In genomic region chr21:37429356-37429755, GRCh38 we compare ENCODE assay signal across 17 cellular contexts.
DNase-seq lines count a peak whose midpoint lies in the region; ATAC-seq and TF ChIP-seq lines count a peak whose summit lies in the region.
"Had no signal": no experiment of that assay in that cellular context is flagged by ENCODE, and none has a peak within 500 bp of the region (broad histone marks: within the 10 kb centered on the region; RNA-seq: fewer than 3 reads in every experiment).

No MANE protein-coding gene starts in this region.

- no peak for TF ChIP-seq POLR2A in NB4 (IDR thresholded peaks at IDR 0.05; ENCODE audit: extremely low read depth, insufficient read length)

- H3K79me2 ChIP-seq in hepatocyte, result peaks cover 94% of the 10 kb centered on the region

- intact Hi-C loops in natural killer cell (cut with micrococcal nuclease), result loop anchor here (2.0 kb wide), 1 partner anchor 17 kb away; no protein-coding TSS in a partner anchor
- intact Hi-C loops in tibial artery (cut with DNase I; ENCODE audit: low total_unique reads), result no loop called here

- no peaks in the 10 kb centered on the region for H3K9me2 ChIP-seq in hepatocyte (replicated peaks; ENCODE audit: insufficient read depth)

- H3K36me3 ChIP-seq in hepatocyte (replicated peaks; ENCODE audit: insufficient read depth, low read depth) (no peaks in the 10 kb centered on the region), tibial artery (peaks cover 0 to 6% (median 0%) of the 10 kb centered on the region in 3 donors)
- H3K36me3 ChIP-seq: sigmoid colon, vagina had no signal

- H3K27ac ChIP-seq in hepatocyte, result no peak overlapping the region
- no peak overlapping the region for H3K27ac ChIP-seq in tibial artery
- H3K27ac ChIP-seq: sigmoid colon, vagina had no signal

- H3K9me3 ChIP-seq in hepatocyte (ENCODE audit: low read depth) (no peaks in the 10 kb centered on the region), tibial artery (no peaks in the 10 kb centered on the region)
- H3K9me3 ChIP-seq: sigmoid colon, vagina had no signal

- peaks cover 56 to 58% of the 10 kb centered on the region in 2 donors for H3K4me1 Mint-ChIP-seq in natural killer cell
- peaks cover 51 to 53% of the 10 kb centered on the region in 2 donors for H3K4me1 Mint-ChIP-seq in natural killer cell treated with Interleukin-12 subunit alpha and Interleukin-12 subunit beta and Interleukin-15 and Interleukin-18, amount 100 ng/mL, for 72 hours (ENCODE audit: low read depth in 2 of 2)
- peaks cover 59 to 91% of the 10 kb centered on the region in 2 donors for H3K4me1 Mint-ChIP-seq in immature natural killer cell

- in situ Hi-C loops in ACHN (cut with HindIII; ENCODE audit: low pct_ligation_motif_present, low pct_unique_long_range_greater_than_20kb, low sequenced_read_pairs), result no loop called here

- no peak overlapping the region for H2AFZ ChIP-seq in hepatocyte

- H3K4me1 ChIP-seq in hepatocyte (ENCODE audit: insufficient read depth) (no peaks in the 10 kb centered on the region), tibial artery (peaks cover 0 to 46% (median 12%) of the 10 kb centered on the region in 4 donors)

- no peak for DNase-seq in natural killer cell
- no peak for DNase-seq in natural killer cell treated with Interleukin-12 subunit alpha and Interleukin-12 subunit beta and Interleukin-15 and Interleukin-18, amount 100 ng/mL, for 72 hours (ENCODE audit: low spot score)
- peak; percentile 42 for DNase-seq in NB4 (ENCODE audit: low read depth)
- no peak for DNase-seq in immature natural killer cell
- DNase-seq in hepatocyte (ENCODE audit: low spot score), result no peak
- no peak for DNase-seq in ACHN
- no peak for DNase-seq in tibial artery
- DNase-seq: activated naive CD4-positive, alpha-beta T cell; H7; left colon; NCI-H1694 treated with DMSO at 0.1 percent for 48 hours; SHP77; sigmoid colon; stimulated activated CD4-positive, alpha-beta T cell treated with anti-CD3 and anti-CD28 coated beads, Interleukin-1b, Interleukin-23, amount 100 ng/mL, for 48 hours had no signal

- peaks cover 56% of the 10 kb centered on the region for H4K20me1 ChIP-seq in hepatocyte (ENCODE audit: insufficient read depth, poor library complexity, severe bottlenecking)

- H3K9me3 Mint-ChIP-seq in natural killer cell (peaks cover 0 to 2% of the 10 kb centered on the region in 2 donors), immature natural killer cell (no peaks in the 10 kb centered on the region)
- no peaks in the 10 kb centered on the region for H3K9me3 Mint-ChIP-seq in natural killer cell treated with Interleukin-12 subunit alpha and Interleukin-12 subunit beta and Interleukin-15 and Interleukin-18, amount 100 ng/mL, for 72 hours

- no peak for TF ChIP-seq CTCF in natural killer cell (IDR thresholded peaks at IDR 0.05)
- TF ChIP-seq CTCF in NB4 (IDR thresholded peaks at IDR 0.05; ENCODE audit: low read depth, low read length), result no peak
- TF ChIP-seq CTCF in hepatocyte (IDR thresholded peaks at IDR 0.05; ENCODE audit: poor library complexity), result no peak
- TF ChIP-seq CTCF in tibial artery (IDR thresholded peaks at IDR 0.05), result no peak

- H3K27me3 Mint-ChIP-seq in natural killer cell (ENCODE audit: low read depth in 2 of 2) (no peaks in the 10 kb centered on the region), immature natural killer cell (ENCODE audit: low read depth in 3 of 3) (peaks cover 0 to 5% (median 0%) of the 10 kb centered on the region in 3 donors)
- H3K27me3 Mint-ChIP-seq in natural killer cell treated with Interleukin-12 subunit alpha and Interleukin-12 subunit beta and Interleukin-15 and Interleukin-18, amount 100 ng/mL, for 72 hours, result no peaks in the 10 kb centered on the region

- H3K4me3 ChIP-seq in NB4 (ENCODE audit: low read depth, low read length) (no peak overlapping the region), hepatocyte (no peak overlapping the region), tibial artery (no peak overlapping the region)
- H3K4me3 ChIP-seq: sigmoid colon, vagina had no signal

- 98% methylated on average over 7 of the region's 7 CpGs for WGBS in hepatocyte (ENCODE audit: low lambda C conversion rate, missing lambda C conversion rate)

- H3K4me3 Mint-ChIP-seq in natural killer cell (no peak overlapping the region), immature natural killer cell (peak overlapping the region in 1 of 5 donors; percentile 8)
- no peak overlapping the region for H3K4me3 Mint-ChIP-seq in natural killer cell treated with Interleukin-12 subunit alpha and Interleukin-12 subunit beta and Interleukin-15 and Interleukin-18, amount 100 ng/mL, for 72 hours

- no peak for ATAC-seq in natural killer cell
- ATAC-seq in natural killer cell treated with Interleukin-12 subunit alpha and Interleukin-12 subunit beta and Interleukin-15 and Interleukin-18, amount 100 ng/mL, for 72 hours, result no peak
- no peak for ATAC-seq in GM21529 (IDR thresholded peaks at IDR 0.05; ENCODE audit: unreplicated experiment)
- ATAC-seq: activated CD4-positive, CD25-positive, alpha-beta regulatory T cell treated with anti-CD3 and anti-CD28 coated beads, Interleukin-2, amount 50 U/mL, for 24 hours; left colon had no signal

- H3K4me2 ChIP-seq in hepatocyte, result no peak overlapping the region

- H3K27ac Mint-ChIP-seq in natural killer cell (peak overlapping the region; percentile 9 to 21), immature natural killer cell (peak overlapping the region in 5 of 6 donors; percentile 6 to 80 (median 53))
- H3K27ac Mint-ChIP-seq in natural killer cell treated with Interleukin-12 subunit alpha and Interleukin-12 subunit beta and Interleukin-15 and Interleukin-18, amount 100 ng/mL, for 72 hours, result peak overlapping the region in 1 of 2 donors; percentile 37

- H3K36me3 Mint-ChIP-seq in natural killer cell, result peaks cover 11% of the 10 kb centered on the region
- peaks cover 10% of the 10 kb centered on the region for H3K36me3 Mint-ChIP-seq in natural killer cell treated with Interleukin-12 subunit alpha and Interleukin-12 subunit beta and Interleukin-15 and Interleukin-18, amount 100 ng/mL, for 72 hours
- peaks cover 6 to 10% (median 9%) of the 10 kb centered on the region in 3 donors for H3K36me3 Mint-ChIP-seq in immature natural killer cell

- H3K27me3 ChIP-seq in hepatocyte (no peaks in the 10 kb centered on the region), tibial artery (no peaks in the 10 kb centered on the region)
- H3K27me3 ChIP-seq: sigmoid colon, vagina had no signal
